Comparison of ENCODE assay signal across 18 cellular contexts in genomic region chr7:15906436-15906835, GRCh38.
"Had no signal": no experiment of that assay in that cellular context is flagged by ENCODE, and none has a peak within 500 bp of the region (broad histone marks: within the 10 kb centered on the region; RNA-seq: fewer than 3 reads in every experiment).

No MANE protein-coding gene starts in this region.

- H3K4me1 ChIP-seq: breast epithelium, gastroesophageal sphincter had no signal

- H3K4me3 ChIP-seq: breast epithelium, gastroesophageal sphincter, testis had no signal

- H3K27me3 ChIP-seq: breast epithelium, gastroesophageal sphincter, testis had no signal

- H3K36me3 ChIP-seq: breast epithelium, gastroesophageal sphincter had no signal

- H3K27ac ChIP-seq: breast epithelium, epithelial cell of prostate, gastroesophageal sphincter, testis had no signal

- ATAC-seq: activated CD4-positive, alpha-beta T cell treated with anti-CD3 and anti-CD28 coated beads for 36 hours; gastroesophageal sphincter had no signal

- DNase-seq: activated B cell treated with CpG ODN at 0.5 μM for 24 hours; activated CD4-positive, alpha-beta T cell treated with anti-CD3 and anti-CD28 coated beads for 36 hours; activated CD4-positive, alpha-beta T cell treated with anti-CD3 and anti-CD28 coated beads, Interleukin-2, amount 50 U/mL, for 4 hours; activated CD8-positive, alpha-beta memory T cell treated with anti-CD3 and anti-CD28 coated beads, Interleukin-2, amount 50 U/mL, for 48 hours; activated naive CD4-positive, alpha-beta T cell treated with Interleukin-2 at 50 U/mL for 16 hours; activated naive CD8-positive, alpha-beta T cell treated with anti-CD3 and anti-CD28 coated beads for 36 hours; activated T-cell treated with anti-CD3 and anti-CD28 coated beads, Interleukin-2, amount 50 U/mL, for 48 hours; cortex of kidney; kidney; naive B cell; small intestine; stimulated activated CD4-positive, alpha-beta T cell treated with anti-CD3 and anti-CD28 coated beads, Interleukin-2, amount 100 ng/mL, for 24 hours; stimulated activated naive B cell treated with anti-CD40 and anti-IgM and Interleukin-4, amounts not matched to agents 10 μg/mL and 1 μg/mL and 100 μg/mL, for 72 hours; T-helper 9 cell; testis had no signal

- H3K9me3 ChIP-seq: breast epithelium, gastroesophageal sphincter, testis had no signal
